In genomic region chr1:89705901-89706699, GRCh38 we compare ENCODE assay signal across 13 cellular contexts.
DNase-seq lines count a peak whose midpoint lies in the region; ATAC-seq and TF ChIP-seq lines count a peak whose summit lies in the region.
"Had no signal": no experiment of that assay in that cellular context is flagged by ENCODE, and none has a peak within 500 bp of the region (broad histone marks: within the 10 kb centered on the region; RNA-seq: fewer than 3 reads in every experiment).

No MANE protein-coding gene starts in this region.

- no peak overlapping the region for H3K14ac ChIP-seq in IMR-90 (replicated peaks; ENCODE audit: low read depth, low read length)

- H3K27ac ChIP-seq in IMR-90 (ENCODE audit: insufficient read depth, low read length) = no peak overlapping the region
- H3K27ac ChIP-seq: lower lobe of right lung had no signal

- peaks cover 28% of the 10 kb centered on the region for H3K4me1 Mint-ChIP-seq in activated T-cell treated with anti-CD3 and anti-CD28 coated beads, Interleukin-2, amount 50 U/mL, for 72 hours (ENCODE audit: low read depth)
- peaks cover 25 to 73% (median 55%) of the 10 kb centered on the region in 4 donors for H3K4me1 Mint-ChIP-seq in naive thymus-derived CD8-positive, alpha-beta T cell
- H3K4me1 Mint-ChIP-seq in natural killer cell = peaks cover 23 to 45% of the 10 kb centered on the region in 2 donors

- no TSS peak for BruUV-seq in IMR-90 (replicated peaks; lab: Mats Ljungman, UMichigan)

- H2BK15ac ChIP-seq in IMR-90 (ENCODE audit: low read depth, low read length) = no peak overlapping the region

- no peaks in the 10 kb centered on the region for H3K27me3 ChIP-seq in IMR-90 (ENCODE audit: control insufficient read depth, insufficient read depth, low read length)

- H3K79me1 ChIP-seq in IMR-90 (ENCODE audit: low read depth in 1 of 2, low read length in 2 of 2) = peaks cover 14 to 29% of the 10 kb centered on the region in 2 experiments

- H4K20me1 ChIP-seq in IMR-90 (ENCODE audit: insufficient read depth, low read length) = no peaks in the 10 kb centered on the region

- H2AK5ac ChIP-seq in IMR-90 (ENCODE audit: low read depth, low read length) = no peak overlapping the region

- no peak overlapping the region for H4K8ac ChIP-seq in IMR-90 (ENCODE audit: low read depth in 2 of 2, low read length in 2 of 2)

- H2BK120ac ChIP-seq in IMR-90 (ENCODE audit: low read depth, low read length) = no peak overlapping the region

- no peak overlapping the region for H3K4ac ChIP-seq in IMR-90 (ENCODE audit: low read depth, low read length)

- H3K27ac Mint-ChIP-seq in activated T-cell treated with anti-CD3 and anti-CD28 coated beads, Interleukin-2, amount 50 U/mL, for 72 hours = peak overlapping the region; percentile 39
- H3K27ac Mint-ChIP-seq in naive thymus-derived CD8-positive, alpha-beta T cell = peak overlapping the region in 7 of 10 donors; percentile 9 to 68 (median 46)
- peak overlapping the region in 1 of 2 donors; percentile 18 for H3K27ac Mint-ChIP-seq in natural killer cell
- H3K27ac Mint-ChIP-seq: activated CD4-positive, alpha-beta memory T cell treated with anti-CD3 and anti-CD28 coated beads, Interleukin-2, amount 10 ng/mL, durations not matched to agents 7 days and 5 days had no signal

- H3K4me3 Mint-ChIP-seq in activated T-cell treated with anti-CD3 and anti-CD28 coated beads, Interleukin-2, amount 50 U/mL, for 72 hours = no peak overlapping the region
- no peak overlapping the region for H3K4me3 Mint-ChIP-seq in naive thymus-derived CD8-positive, alpha-beta T cell
- H3K4me3 Mint-ChIP-seq in natural killer cell = no peak overlapping the region
- H3K4me3 Mint-ChIP-seq: activated CD4-positive, alpha-beta memory T cell treated with anti-CD3 and anti-CD28 coated beads, Interleukin-2, amount 10 ng/mL, durations not matched to agents 7 days and 5 days had no signal

- no peak for ATAC-seq in activated T-cell treated with anti-CD3 and anti-CD28 coated beads, Interleukin-2, amount 50 U/mL, for 72 hours (replicated peaks in 1 of 2)
- ATAC-seq in HG02623 (IDR thresholded peaks at IDR 0.05; ENCODE audit: unreplicated experiment) = peak; percentile 75
- ATAC-seq in IMR-90 (ENCODE audit: low read depth) = no peak
- ATAC-seq in naive thymus-derived CD8-positive, alpha-beta T cell = no peak
- no peak for ATAC-seq in natural killer cell
- ATAC-seq: lower lobe of right lung had no signal

- intact Hi-C loops in IMR-90 (cut with micrococcal nuclease) = no loop called here
- intact Hi-C loops in natural killer cell (cut with micrococcal nuclease) = no loop called here

- no peak for TF ChIP-seq RAD21 in IMR-90 (IDR thresholded peaks at IDR 0.05; ENCODE audit: low read length)

- H3K36me3 Mint-ChIP-seq in activated T-cell treated with anti-CD3 and anti-CD28 coated beads, Interleukin-2, amount 50 U/mL, for 72 hours (ENCODE audit: insufficient read depth in 2 of 2) = peaks cover 8 to 43% of the 10 kb centered on the region in 2 donors
- H3K36me3 Mint-ChIP-seq in naive thymus-derived CD8-positive, alpha-beta T cell = peaks cover 8 to 50% (median 26%) of the 10 kb centered on the region in 3 donors
- peaks cover 11% of the 10 kb centered on the region for H3K36me3 Mint-ChIP-seq in natural killer cell

- in situ Hi-C loops in IMR-90 (cut with MboI; ENCODE audit: low sequenced_read_pairs) = no loop called here

- no peaks in the 10 kb centered on the region for H3K27me3 Mint-ChIP-seq in activated T-cell treated with anti-CD3 and anti-CD28 coated beads, Interleukin-2, amount 50 U/mL, for 72 hours (ENCODE audit: low read depth)
- H3K27me3 Mint-ChIP-seq in naive thymus-derived CD8-positive, alpha-beta T cell = no peaks in the 10 kb centered on the region
- H3K27me3 Mint-ChIP-seq in natural killer cell (ENCODE audit: low read depth in 2 of 2) = no peaks in the 10 kb centered on the region
- H3K27me3 Mint-ChIP-seq: activated CD4-positive, alpha-beta memory T cell treated with anti-CD3 and anti-CD28 coated beads, Interleukin-2, amount 10 ng/mL, durations not matched to agents 7 days and 5 days had no signal

- H3K4me3 ChIP-seq in IMR-90 (ENCODE audit: insufficient read depth, low read depth, low read length) = no peak overlapping the region
- H3K4me3 ChIP-seq: lower lobe of right lung had no signal

- no peak overlapping the region for H2BK20ac ChIP-seq in IMR-90 (ENCODE audit: low read depth, low read length)

- no CpG with 5 or more reads among the region's 6 CpGs for WGBS in IMR-90 (ENCODE audit: extremely low coverage in 2 of 2, insufficient read length in 1 of 2), 2 experiments

- dilution Hi-C loops in IMR-90 (cut with HindIII; ENCODE audit: low sequenced_read_pairs, unreplicated experiment) = no loop called here

- no peak overlapping the region for H2BK5ac ChIP-seq in IMR-90 (ENCODE audit: low read depth, low read length, poor library complexity, severe bottlenecking)

- no peak overlapping the region for H4K5ac ChIP-seq in IMR-90 (ENCODE audit: low read depth, low read length)

- no peak overlapping the region for H4K91ac ChIP-seq in IMR-90 (ENCODE audit: insufficient read depth, low read depth, low read length)

- no peak overlapping the region for H3K23ac ChIP-seq in IMR-90 (ENCODE audit: low read depth, low read length)

- no peaks in the 10 kb centered on the region for H3K4me1 ChIP-seq in IMR-90 (ENCODE audit: control insufficient read depth, insufficient read depth, low read length)

- no peaks in the 10 kb centered on the region for H3K9me1 ChIP-seq in IMR-90 (ENCODE audit: insufficient read depth, low read length)

- TF ChIP-seq CTCF in IMR-90 (conservative IDR thresholded peaks at IDR 0.05; ENCODE audit: low read depth, low read length) = no peak
- TF ChIP-seq CTCF in natural killer cell (IDR thresholded peaks at IDR 0.05) = no peak

- H3K9me3 ChIP-seq in IMR-90 (ENCODE audit: control insufficient read depth, insufficient read depth, low read length) = no peaks in the 10 kb centered on the region
- H3K9me3 ChIP-seq: lower lobe of right lung had no signal

- no peak overlapping the region for H3K4me2 ChIP-seq in IMR-90 (ENCODE audit: low read depth, low read length)

- POLR2A ChIA-PET in IMR-90 (lab: Charles Lee; ENCODE audit: unreplicated experiment) = no interaction called here
- POLR2A ChIA-PET in naive thymus-derived CD8-positive, alpha-beta T cell (lab: Charles Lee) = interaction anchor here (1.0 kb wide), 1 partner anchor 138 kb away, joined by 3 read pairs; no protein-coding TSS in a partner anchor

- H3K56ac ChIP-seq in IMR-90 (ENCODE audit: extremely low read depth, insufficient read depth, low read length) = no peak overlapping the region

- H3K18ac ChIP-seq in IMR-90 (ENCODE audit: low read depth, low read length) = no peak overlapping the region

- H3K36me3 ChIP-seq in IMR-90 (ENCODE audit: control insufficient read depth, insufficient read depth, low read length) = no peaks in the 10 kb centered on the region; the same call in 1 of the 2 replicates
- H3K36me3 ChIP-seq: lower lobe of right lung had no signal

- H2AFZ ChIP-seq in IMR-90 (replicated peaks; ENCODE audit: low read length, poor library complexity) = no peak overlapping the region

- no peak for DNase-seq in activated T-cell treated with anti-CD3 and anti-CD28 coated beads, Interleukin-2, amount 50 U/mL, for 72 hours
- DNase-seq in activated T-cell treated with anti-CD3 and anti-CD28 coated beads, Interleukin-2, amount 50 U/mL, for 48 hours = no peak
- DNase-seq in IMR-90 (peak; percentile 43), COLO829 (ENCODE audit: low spot score) (no peak), NCI-H524 (lab: John Stamatoyannopoulos, UW) (no peak), natural killer cell (no peak)
- DNase-seq in naive thymus-derived CD8-positive, alpha-beta T cell = no peak
- DNase-seq: ACHN; activated CD4-positive, alpha-beta memory T cell treated with anti-CD3 and anti-CD28 coated beads, Interleukin-2, amount 10 ng/mL, durations not matched to agents 7 days and 5 days; lower lobe of right lung; NCI-H510A treated with DMSO at 0.1 percent for 48 hours; SHP77 treated with DMSO at 0.1 percent for 48 hours had no signal

- H2AK9ac ChIP-seq in IMR-90 (replicated peaks; ENCODE audit: low read depth, low read length, poor library complexity) = no peak overlapping the region

- no peak for TF ChIP-seq POLR2A in IMR-90 (IDR thresholded peaks at IDR 0.05; ENCODE audit: low read depth, low read length)

- H3K9ac ChIP-seq in IMR-90 (ENCODE audit: low read depth, low read length) = no peak overlapping the region

- peaks cover 0 to 5% of the 10 kb centered on the region in 2 donors for H3K9me3 Mint-ChIP-seq in activated T-cell treated with anti-CD3 and anti-CD28 coated beads, Interleukin-2, amount 50 U/mL, for 72 hours
- H3K9me3 Mint-ChIP-seq in naive thymus-derived CD8-positive, alpha-beta T cell = peaks cover 0 to 3% (median 0%) of the 10 kb centered on the region in 9 donors
- H3K9me3 Mint-ChIP-seq in natural killer cell = no peaks in the 10 kb centered on the region

- CTCF ChIA-PET in IMR-90 (lab: Yijun Ruan, JAX) = no interaction called here

TF ChIP-seq in IMR-90, 13 proteins besides CTCF, POLR2A, EP300 and RAD21:
- TF ChIP-seq CEBPB (IDR thresholded peaks at IDR 0.05; ENCODE audit: low read depth, low read length) (no peak), MAFK (IDR thresholded peaks at IDR 0.05; ENCODE audit: low read depth, low read length) (no peak), RCOR1 (IDR thresholded peaks at IDR 0.05; ENCODE audit: insufficient replicate concordance, low read length) (no peak), FOS (IDR thresholded peaks at IDR 0.05; ENCODE audit: low read depth, low read length) (no peak), ELK1 (IDR thresholded peaks at IDR 0.05; ENCODE audit: borderline replicate concordance, low read depth, low read length) (no peak), RFX5 (IDR thresholded peaks at IDR 0.05; ENCODE audit: low read depth, low read length) (no peak), MXI1 (IDR thresholded peaks at IDR 0.05; ENCODE audit: borderline replicate concordance, low read depth, low read length) (no peak), CHD1 (IDR thresholded peaks at IDR 0.05; ENCODE audit: low read depth, low read length) (no peak), SMC3 (IDR thresholded peaks at IDR 0.05; ENCODE audit: low read depth, low read length) (no peak)
